ENCODE assay signal across 8 cellular contexts in genomic region chr16:1494129-1494640, GRCh38. TPM values are rescaled to one million over a fixed set of nuclear protein-coding genes. Genes with fewer than 3 reads are reported as not detected.
DNase-seq lines count a peak whose midpoint lies in the region; ATAC-seq, FAIRE-seq and TF ChIP-seq lines count a peak whose summit lies in the region.

No MANE protein-coding gene starts in this region.

- H3K27me3 Mint-ChIP-seq in stimulated activated naive CD8-positive, alpha-beta T cell treated with anti-CD3 and anti-CD28 coated beads, Interleukin-15, amount 100 ng/mL, for 72 hours: no peaks in the 10 kb centered on the region

- DNase-seq in ELR (ENCODE audit: low read depth): peak; percentile 79
- no peak for DNase-seq in Karpas-422
- no peak for DNase-seq in GM12878 (ENCODE audit: low read depth, low spot score)
- peak; percentile 84 for DNase-seq in iris pigment epithelial cell (ENCODE audit: low read depth)
- no peak for DNase-seq in stimulated activated naive CD8-positive, alpha-beta T cell treated with anti-CD3 and anti-CD28 coated beads, Interleukin-15, amount 100 ng/mL, for 72 hours
- no peak for DNase-seq in Kasumi-1 (lab: John Stamatoyannopoulos, UW)
- no peak for DNase-seq in NCI-H1694 treated with DMSO at 0.1 percent for 48 hours (lab: John Stamatoyannopoulos, UW)

- TF ChIP-seq POLR2A in GM12878 (IDR thresholded peaks at IDR 0.05; ENCODE audit: low read depth, low read length): no peak

- no peak for FAIRE-seq in GM12878 (lab: Jason Lieb, UNC)

- no peaks in the 10 kb centered on the region for H3K9me3 Mint-ChIP-seq in stimulated activated naive CD8-positive, alpha-beta T cell treated with anti-CD3 and anti-CD28 coated beads, Interleukin-15, amount 100 ng/mL, for 72 hours

- H3K9me3 ChIP-seq in Karpas-422 (ENCODE audit: low read length): no peaks in the 10 kb centered on the region
- H3K9me3 ChIP-seq in GM12878 (replicated peaks; ENCODE audit: control insufficient read depth, insufficient read depth, low read length): no peaks in the 10 kb centered on the region

- H3K79me2 ChIP-seq in Karpas-422 (ENCODE audit: low read length) (peaks cover 19% of the 10 kb centered on the region), GM12878 (ENCODE audit: control insufficient read depth, insufficient read depth, low read length) (peaks cover 17% of the 10 kb centered on the region)

- H3K4me1 ChIP-seq in Karpas-422 (ENCODE audit: low read length) (peaks cover 19% of the 10 kb centered on the region), GM12878 (ENCODE audit: control insufficient read depth, insufficient read depth, low read length) (peaks cover 6% of the 10 kb centered on the region)

- CTCF ChIA-PET in GM12878 (lab: Yijun Ruan, JAX): interaction anchor here (1.1 to 1.8 kb wide), 2 partner anchors 65 kb away, joined by 3 to 6 read pairs; no protein-coding TSS in a partner anchor

- in situ Hi-C loops in GM12878 (cut with MboI): no loop called here

- RAD21 ChIA-PET in GM12878 (lab: Charles Lee; ENCODE audit: unreplicated experiment): no interaction called here

- peak in 2 of 3 experiments; percentile 7 to 10; a peak in 2 of 6 replicates for TF ChIP-seq CTCF in GM12878 (IDR thresholded peaks at IDR 0.05 in 2 of 3, conservative IDR thresholded peaks at IDR 0.05 in 1 of 3; ENCODE audit: control insufficient read depth in 2 of 3, extremely low read depth in 1 of 3, insufficient read depth in 1 of 3, low read depth in 3 of 3, low read length in 3 of 3)

- H3K4me3 ChIP-seq in Karpas-422 (ENCODE audit: low read length) (peak overlapping the region; percentile 93), GM12878 (peak overlapping the region; percentile 95)

- H3K27me3 ChIP-seq in Karpas-422 (ENCODE audit: low read length): no peaks in the 10 kb centered on the region
- H3K27me3 ChIP-seq in GM12878 (replicated peaks in 1 of 2; ENCODE audit: control insufficient read depth in 2 of 2, insufficient read depth in 2 of 2, low read length in 1 of 2): no peaks in the 10 kb centered on the region

- WGBS in GM12878 (ENCODE audit: insufficient coverage, insufficient replicate concordance, low lambda C conversion rate, missing lambda C conversion rate): 43% methylated on average over 25 of the region's 25 CpGs

- H2AFZ ChIP-seq in Karpas-422 (ENCODE audit: low read length): no peak overlapping the region
- H2AFZ ChIP-seq in GM12878 (ENCODE audit: control insufficient read depth, low read depth, low read length): no peak overlapping the region

- intact Hi-C loops in GM12878 (cut with micrococcal nuclease; ENCODE audit: unreplicated experiment): no loop called here

- H3K27ac Mint-ChIP-seq in stimulated activated naive CD8-positive, alpha-beta T cell treated with anti-CD3 and anti-CD28 coated beads, Interleukin-15, amount 100 ng/mL, for 72 hours: peak overlapping the region in 1 of 2 donors; percentile 99

- TF ChIP-seq EP300 in GM12878 (IDR thresholded peaks at IDR 0.05; ENCODE audit: borderline replicate concordance in 1 of 2, control insufficient read depth in 1 of 2, low read depth in 2 of 2, low read length in 2 of 2): no peak

- BruUV-seq in GM12878 (replicated peaks; lab: Mats Ljungman, UMichigan): no TSS peak

- H3K4me2 ChIP-seq in Karpas-422 (ENCODE audit: low read depth, low read length, poor library complexity, severe bottlenecking) (peak overlapping the region; percentile 92), GM12878 (ENCODE audit: control insufficient read depth, insufficient read depth) (peak overlapping the region; percentile 94)

- H3K4me1 Mint-ChIP-seq in stimulated activated naive CD8-positive, alpha-beta T cell treated with anti-CD3 and anti-CD28 coated beads, Interleukin-15, amount 100 ng/mL, for 72 hours: peaks cover 41% of the 10 kb centered on the region

- SMC1A ChIA-PET in GM12878 (lab: Charles Lee; ENCODE audit: uncharacterized antibody, unreplicated experiment): interaction anchor here (1.2 kb wide), 1 partner anchor 10 kb away, joined by 3 read pairs; no protein-coding TSS in a partner anchor

- no peak overlapping the region; the same call in 1 of the 2 replicates for H3K27ac ChIP-seq in Karpas-422 (ENCODE audit: low read length)
- H3K27ac ChIP-seq in GM12878 (ENCODE audit: control insufficient read depth, insufficient read depth): no peak overlapping the region

- H3K9ac ChIP-seq in Karpas-422 (ENCODE audit: low read length) (peak overlapping the region; percentile 92), GM12878 (ENCODE audit: control insufficient read depth, insufficient read depth, low read length) (peak overlapping the region; percentile 92)

- H3K36me3 ChIP-seq in Karpas-422 (ENCODE audit: insufficient read depth, low read length) (no peaks in the 10 kb centered on the region), GM12878 (ENCODE audit: control insufficient read depth in 2 of 2, insufficient read depth in 2 of 2, low read length in 1 of 2) (peaks cover 3 to 7% of the 10 kb centered on the region in 2 experiments; a peak in 3 of 4 replicates)

- no peaks in the 10 kb centered on the region for H3K9me2 ChIP-seq in Karpas-422 (replicated peaks; ENCODE audit: insufficient read depth, low read length)

- H3K4me3 Mint-ChIP-seq in stimulated activated naive CD8-positive, alpha-beta T cell treated with anti-CD3 and anti-CD28 coated beads, Interleukin-15, amount 100 ng/mL, for 72 hours: peak overlapping the region; percentile 96 to 97

- ATAC-seq in GM12878: peak; percentile 4; the same call in 1 of the 3 replicates
- no peak for ATAC-seq in stimulated activated naive CD8-positive, alpha-beta T cell treated with anti-CD3 and anti-CD28 coated beads, Interleukin-15, amount 100 ng/mL, for 72 hours
- ATAC-seq in HG02870 (IDR thresholded peaks at IDR 0.05; ENCODE audit: unreplicated experiment): no peak

- H4K20me1 ChIP-seq in Karpas-422 (ENCODE audit: insufficient read depth, low read depth, low read length) (no peaks in the 10 kb centered on the region), GM12878 (ENCODE audit: control insufficient read depth, insufficient read depth) (no peaks in the 10 kb centered on the region)

- TF ChIP-seq RAD21 in GM12878 (IDR thresholded peaks at IDR 0.05; ENCODE audit: insufficient read depth, low read depth, low read length): no peak

- POLR2A ChIA-PET in GM12878 (lab: Charles Lee): interaction anchor here (1.2 kb wide), 1 partner anchor 73 kb away, joined by 4 read pairs; the partner anchor contains the start of gene UQCC4

RNA-seq across cellular contexts. Expression of gene TELO2, which starts 1.0 kb away (rescaled TPM):
- total RNA-seq in Karpas-422 (2014; rRNA removed; shearing (Covaris generic); ENCODE audit: low replicate concordance): 8.7 and 22.0 TPM in 2 replicates
- total RNA-seq in GM12878 (2013; cell fraction: nucleolus; rRNA removed): 39.3 and 46.2 TPM in 2 replicates
- total RNA-seq in GM12878 (2014; rRNA removed) (21.5 and 25.2 TPM in 2 replicates), GM12878 (2014; rRNA removed; fragmentation: Illumina TruSeq; extraction: Trizol) (7.1 and 8.2 TPM in 2 replicates), GM12878 (2021) (60.0 and 72.8 TPM in 2 replicates)
- polyA plus RNA-seq in GM12878 (2011; ENCODE audit: low read depth): 7.7 TPM
- polyA plus RNA-seq in GM12878 (2011; rRNA removed) (5.2 and 11.9 TPM in 2 replicates), GM12878 (2014; fragmentation: Illumina TruSeq; extraction: Trizol) (0.68 and 5.0 TPM in 2 replicates), GM12878 (2014; fragmentation: Nextera tagmentation; extraction: Ambion mirVana) (1 to 10 TPM in 1 of 2 experiments, under 1 TPM in 1; 0.55 to 2.4 TPM), GM12878 (2014; rRNA removed) (56.4 and 83.7 TPM in 2 replicates), GM12878 (2016; fragmentation: Nextera tagmentation; extraction: Ambion mirVana) (10 to 100 TPM; 57.8 to 69.1 TPM)
- polyA plus RNA-seq in GM12878 (2011; cell fraction: cytosol; rRNA removed): 18.2 and 37.3 TPM in 2 replicates
- 386 and 553 TPM in 2 replicates for polyA plus RNA-seq in GM12878 (2011; cell fraction: nucleus; rRNA removed)
- polyA plus RNA-seq in GM12878 (2012): 28.0 and 32.9 TPM in 2 replicates
- polyA minus RNA-seq in GM12878 (2011; rRNA and poly(A)+ RNA removed): 3.3 and 9.1 TPM in 2 replicates
- polyA minus RNA-seq in GM12878 (2011; cell fraction: cytosol; rRNA and poly(A)+ RNA removed): 7.0 and 7.6 TPM in 2 replicates
- 24.1 and 45.8 TPM in 2 replicates for polyA minus RNA-seq in GM12878 (2011; cell fraction: nucleus; rRNA and poly(A)+ RNA removed)

RNA-seq across cellular contexts. Expression of gene PTX4, which starts 5.4 kb away (rescaled TPM):
- not detected in 2 replicates for total RNA-seq in Karpas-422 (2014; rRNA removed; shearing (Covaris generic); ENCODE audit: low replicate concordance)
- total RNA-seq in GM12878 (2013; cell fraction: nucleolus; rRNA removed): not detected in 2 replicates
- not detected in 2 replicates for total RNA-seq in GM12878 (2014; rRNA removed)
- not detected in 2 replicates for total RNA-seq in GM12878 (2014; rRNA removed; fragmentation: Illumina TruSeq; extraction: Trizol)
- not detected in 2 replicates for total RNA-seq in GM12878 (2021)
- not detected for polyA plus RNA-seq in GM12878 (2011; ENCODE audit: low read depth)
- not detected in 2 replicates for polyA plus RNA-seq in GM12878 (2011; rRNA removed)
- not detected in 2 replicates for polyA plus RNA-seq in GM12878 (2011; cell fraction: cytosol; rRNA removed)
- not detected in 2 replicates for polyA plus RNA-seq in GM12878 (2011; cell fraction: nucleus; rRNA removed)
- not detected in 2 replicates for polyA plus RNA-seq in GM12878 (2012)
- polyA plus RNA-seq in GM12878 (2014; fragmentation: Illumina TruSeq; extraction: Trizol): not detected in 2 replicates
- not detected for polyA plus RNA-seq in GM12878 (2014; fragmentation: Nextera tagmentation; extraction: Ambion mirVana)
- polyA plus RNA-seq in GM12878 (2014; rRNA removed): 0.20 TPM in 1 of 2 replicates, not detected in the other
- polyA plus RNA-seq in GM12878 (2016; fragmentation: Nextera tagmentation; extraction: Ambion mirVana): not detected
- not detected in 2 replicates for polyA minus RNA-seq in GM12878 (2011; rRNA and poly(A)+ RNA removed)
- polyA minus RNA-seq in GM12878 (2011; cell fraction: cytosol; rRNA and poly(A)+ RNA removed): not detected in 2 replicates
- not detected in 2 replicates for polyA minus RNA-seq in GM12878 (2011; cell fraction: nucleus; rRNA and poly(A)+ RNA removed)

RNA-seq across cellular contexts. Expression of gene CLCN7, which starts 19.4 kb away (rescaled TPM):
- total RNA-seq in Karpas-422 (2014; rRNA removed; shearing (Covaris generic); ENCODE audit: low replicate concordance): 8.9 and 29.2 TPM in 2 replicates
- total RNA-seq in GM12878 (2013; cell fraction: nucleolus; rRNA removed): 111 TPM in 2 replicates
- total RNA-seq in GM12878 (2014; rRNA removed) (21.3 and 27.1 TPM in 2 replicates), GM12878 (2014; rRNA removed; fragmentation: Illumina TruSeq; extraction: Trizol) (7.7 and 7.8 TPM in 2 replicates), GM12878 (2021) (56.3 and 62.5 TPM in 2 replicates)
- 18.9 TPM for polyA plus RNA-seq in GM12878 (2011; ENCODE audit: low read depth)
- polyA plus RNA-seq in GM12878 (2011; rRNA removed) (5.0 and 12.8 TPM in 2 replicates), GM12878 (2014; fragmentation: Illumina TruSeq; extraction: Trizol) (2.7 and 11.6 TPM in 2 replicates), GM12878 (2014; fragmentation: Nextera tagmentation; extraction: Ambion mirVana) (under 1 TPM; 0.04 to 0.18 TPM), GM12878 (2014; rRNA removed) (61.6 and 64.5 TPM in 2 replicates), GM12878 (2016; fragmentation: Nextera tagmentation; extraction: Ambion mirVana) (10 to 100 TPM; 36.7 to 38.0 TPM)
- 12.9 and 20.6 TPM in 2 replicates for polyA plus RNA-seq in GM12878 (2011; cell fraction: cytosol; rRNA removed)
- polyA plus RNA-seq in GM12878 (2011; cell fraction: nucleus; rRNA removed): 292 and 389 TPM in 2 replicates
- polyA plus RNA-seq in GM12878 (2012): 50.7 and 52.0 TPM in 2 replicates
- 17.0 and 18.1 TPM in 2 replicates for polyA minus RNA-seq in GM12878 (2011; rRNA and poly(A)+ RNA removed)
- polyA minus RNA-seq in GM12878 (2011; cell fraction: cytosol; rRNA and poly(A)+ RNA removed): 5.7 and 7.2 TPM in 2 replicates
- polyA minus RNA-seq in GM12878 (2011; cell fraction: nucleus; rRNA and poly(A)+ RNA removed): 47.1 and 65.3 TPM in 2 replicates

RNA-seq across cellular contexts. Expression of gene TMEM204, which starts 39.3 kb away (rescaled TPM):
- not detected in 2 replicates for total RNA-seq in Karpas-422 (2014; rRNA removed; shearing (Covaris generic); ENCODE audit: low replicate concordance)
- total RNA-seq in GM12878 (2013; cell fraction: nucleolus; rRNA removed): not detected in 2 replicates
- total RNA-seq in GM12878 (2014; rRNA removed): not detected in 2 replicates
- total RNA-seq in GM12878 (2014; rRNA removed; fragmentation: Illumina TruSeq; extraction: Trizol): not detected in 2 replicates
- 0.18 TPM in 1 of 2 replicates, not detected in the other for total RNA-seq in GM12878 (2021)
- polyA plus RNA-seq in GM12878 (2011; ENCODE audit: low read depth): not detected
- polyA plus RNA-seq in GM12878 (2011; rRNA removed): not detected in 2 replicates
- polyA plus RNA-seq in GM12878 (2011; cell fraction: cytosol; rRNA removed): not detected in 2 replicates
- polyA plus RNA-seq in GM12878 (2011; cell fraction: nucleus; rRNA removed): not detected in 2 replicates
- polyA plus RNA-seq in GM12878 (2012): 0.10 and 0.12 TPM in 2 replicates
- not detected in 2 replicates for polyA plus RNA-seq in GM12878 (2014; fragmentation: Illumina TruSeq; extraction: Trizol)
- under 1 TPM in 1 of 2 experiments, not detected in 1; 0.05 TPM for polyA plus RNA-seq in GM12878 (2014; fragmentation: Nextera tagmentation; extraction: Ambion mirVana)
- polyA plus RNA-seq in GM12878 (2014; rRNA removed): not detected in 2 replicates
- under 1 TPM in 1 of 2 experiments, not detected in 1; 0.30 TPM for polyA plus RNA-seq in GM12878 (2016; fragmentation: Nextera tagmentation; extraction: Ambion mirVana)
- not detected in 2 replicates for polyA minus RNA-seq in GM12878 (2011; rRNA and poly(A)+ RNA removed)
- not detected in 2 replicates for polyA minus RNA-seq in GM12878 (2011; cell fraction: cytosol; rRNA and poly(A)+ RNA removed)
- not detected in 2 replicates for polyA minus RNA-seq in GM12878 (2011; cell fraction: nucleus; rRNA and poly(A)+ RNA removed)

RNA-seq across cellular contexts. Expression of gene CCDC154, which starts 49.8 kb away (rescaled TPM):
- 0.11 TPM in 1 of 2 replicates, not detected in the other for total RNA-seq in Karpas-422 (2014; rRNA removed; shearing (Covaris generic); ENCODE audit: low replicate concordance)
- 0.42 and 0.46 TPM in 2 replicates for total RNA-seq in GM12878 (2013; cell fraction: nucleolus; rRNA removed)
- total RNA-seq in GM12878 (2014; rRNA removed) (0.06 and 0.11 TPM in 2 replicates), GM12878 (2014; rRNA removed; fragmentation: Illumina TruSeq; extraction: Trizol) (not detected in 2 replicates), GM12878 (2021) (0.21 and 0.26 TPM in 2 replicates)
- not detected for polyA plus RNA-seq in GM12878 (2011; ENCODE audit: low read depth)
- polyA plus RNA-seq in GM12878 (2011; rRNA removed) (not detected in 2 replicates), GM12878 (2014; fragmentation: Illumina TruSeq; extraction: Trizol) (not detected in 2 replicates), GM12878 (2014; fragmentation: Nextera tagmentation; extraction: Ambion mirVana) (not detected), GM12878 (2014; rRNA removed) (0.33 TPM in 1 of 2 replicates, not detected in the other), GM12878 (2016; fragmentation: Nextera tagmentation; extraction: Ambion mirVana) (under 1 TPM in 1 of 2 experiments, not detected in 1; 0.25 TPM)
- polyA plus RNA-seq in GM12878 (2011; cell fraction: cytosol; rRNA removed): not detected in 2 replicates
- polyA plus RNA-seq in GM12878 (2011; cell fraction: nucleus; rRNA removed): 0.19 and 0.37 TPM in 2 replicates
- polyA plus RNA-seq in GM12878 (2012): 0.08 and 0.37 TPM in 2 replicates
- not detected in 2 replicates for polyA minus RNA-seq in GM12878 (2011; rRNA and poly(A)+ RNA removed)
- polyA minus RNA-seq in GM12878 (2011; cell fraction: cytosol; rRNA and poly(A)+ RNA removed): not detected in 2 replicates
- not detected in 2 replicates for polyA minus RNA-seq in GM12878 (2011; cell fraction: nucleus; rRNA and poly(A)+ RNA removed)

Comparison
In these comparisons a context has a peak if more than half of its experiments do, and no peak if none do; other contexts are left out.
1. DNase-seq: peak in ELR (single experiment) and iris pigment epithelial cell (single experiment); none in Karpas-422 (single experiment), GM12878 (single experiment), stimulated activated naive CD8-positive, alpha-beta T cell treated with anti-CD3 and anti-CD28 coated beads, Interleukin-15, amount 100 ng/mL, for 72 hours (0 of 2), Kasumi-1 (0 of 2) and NCI-H1694 treated with DMSO at 0.1 percent for 48 hours (single experiment).